Comparison of ENCODE assay signal across 8 cellular contexts in the genomic region with DNA sequence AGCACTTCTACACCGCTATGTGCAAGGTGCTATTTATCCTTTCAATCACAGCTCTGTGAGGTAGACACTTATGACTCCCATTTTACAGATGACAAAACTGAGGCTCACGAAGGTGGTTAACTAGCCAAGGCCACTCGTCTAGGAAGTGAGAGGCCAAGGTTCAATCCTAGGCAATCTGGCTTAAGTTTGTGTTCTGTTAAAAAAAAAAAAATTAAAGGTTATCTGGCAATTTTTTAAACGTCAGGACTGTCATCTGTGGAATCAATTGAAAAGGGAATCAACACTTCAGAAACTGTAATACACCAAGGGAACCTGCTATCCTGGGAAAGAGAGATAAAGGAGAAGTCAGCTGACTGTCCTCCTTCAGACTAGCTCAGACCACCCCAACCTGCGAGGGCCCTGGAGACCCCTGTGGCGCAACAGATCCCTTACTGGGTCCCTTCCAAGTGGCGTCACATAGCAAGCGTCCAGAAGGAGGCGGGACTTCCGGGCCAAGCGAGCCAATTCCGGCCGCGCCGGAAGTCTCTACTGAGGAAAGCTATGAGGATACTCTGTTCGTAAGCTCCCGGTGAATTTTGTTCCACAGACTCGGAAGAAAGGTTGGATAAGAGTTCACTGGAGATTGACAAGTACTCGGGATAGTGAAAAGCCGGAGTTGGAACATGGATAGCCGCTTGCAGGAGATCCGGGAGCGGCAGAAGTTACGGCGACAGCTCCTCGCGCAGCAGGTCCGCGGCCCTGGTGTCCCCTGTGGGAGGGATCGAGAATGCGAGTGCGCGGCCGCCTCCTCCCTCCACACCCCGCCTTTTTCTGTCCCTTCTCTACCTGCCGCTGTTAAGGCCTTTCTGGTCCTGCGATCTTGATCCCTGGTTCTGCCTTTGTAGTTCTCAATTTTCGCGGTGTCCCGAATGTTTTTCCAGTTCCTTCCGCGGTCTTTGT. TPM values are rescaled to one million over a fixed set of nuclear protein-coding genes. Genes with fewer than 3 reads are reported as not detected.
A peak's percentile ranks its signal among the peaks of the same experiment; 100 is the strongest.
DNase-seq lines count a peak whose midpoint lies in the region; ATAC-seq and TF ChIP-seq lines count a peak whose summit lies in the region.

METTL14 (plus strand) TSS at position 520 of the 939 bp plus-strand sequence; CDS start at position 663, 143 bp downstream.

- DNase-seq in NCI-H69 (lab: John Stamatoyannopoulos, UW) = peak; percentile 94
- peak; percentile 91 to 92 for DNase-seq in activated CD4-positive, alpha-beta T cell treated with anti-CD3 and anti-CD28 coated beads, Interleukin-2, amount 50 U/mL, for 48 hours
- peak; percentile 90 to 93 (median 93) for DNase-seq in right lobe of liver
- peak; percentile 81 to 87 for DNase-seq in stimulated activated CD4-positive, alpha-beta T cell treated with anti-CD3 and anti-CD28 coated beads, Interleukin-4, amount 100 ng/mL, for 4 hours

- peak within 1 kb of the TSS; percentile 87 to 93 for H3K9ac ChIP-seq in duodenal mucosa (ENCODE audit: low read depth in 1 of 2, low read length in 2 of 2)

- ATAC-seq in GM19328 (IDR thresholded peaks at IDR 0.05; ENCODE audit: unreplicated experiment) (peak; percentile 100), HG03520 (IDR thresholded peaks at IDR 0.05; ENCODE audit: unreplicated experiment) (peak; percentile 99), right lobe of liver (peak; percentile 98)

- H3K36me3 ChIP-seq in duodenal mucosa (ENCODE audit: control insufficient read depth in 1 of 2, insufficient read depth in 2 of 2, low read length in 2 of 2) (peaks cover 0 to 20% of the 10 kb centered on the region in 2 donors), right lobe of liver (peaks cover 0 to 22% (median 9%) of the 10 kb centered on the region in 4 donors)

- TF ChIP-seq CTCF in C4-2B (conservative IDR thresholded peaks at IDR 0.05) = no peak
- TF ChIP-seq CTCF in right lobe of liver (IDR thresholded peaks at IDR 0.05) = peak in 3 of 4 donors; percentile 8 to 16 (median 11)

- H3K9me3 ChIP-seq in duodenal mucosa (ENCODE audit: control insufficient read depth in 1 of 2, low read length in 2 of 2) (no peaks in the 10 kb centered on the region), right lobe of liver (no peaks in the 10 kb centered on the region)

- H3K27me3 ChIP-seq in duodenal mucosa (ENCODE audit: control insufficient read depth in 1 of 2, insufficient read depth in 2 of 2, low read length in 2 of 2) (no peaks in the 10 kb centered on the region), right lobe of liver (no peaks in the 10 kb centered on the region)

- intact Hi-C loops in right lobe of liver (cut with DNase I) = no loop called here

- H3K4me1 ChIP-seq in duodenal mucosa (ENCODE audit: control insufficient read depth in 1 of 2, insufficient read depth in 2 of 2, low read length in 2 of 2) = peaks cover 19 to 24% of the 10 kb centered on the region in 2 donors
- peaks cover 0 to 16% (median 8%) of the 10 kb centered on the region in 4 donors for H3K4me1 ChIP-seq in right lobe of liver

- peak; percentile 61 for TF ChIP-seq POLR2A in right lobe of liver (IDR thresholded peaks at IDR 0.05)

- 5% methylated on average over 32 of the region's 42 CpGs for WGBS in right lobe of liver (ENCODE audit: insufficient coverage, low coverage, low lambda C conversion rate, missing lambda C conversion rate)

- H3K4me3 ChIP-seq in duodenal mucosa (ENCODE audit: low read depth in 1 of 2, low read length in 2 of 2) (peak within 1 kb of the TSS; percentile 97 to 98), right lobe of liver (peak within 1 kb of the TSS; percentile 62 to 74 (median 69))

- peak within 1 kb of the TSS; percentile 68 for H3K27ac ChIP-seq in C4-2B
- peak within 1 kb of the TSS; percentile 89 for H3K27ac ChIP-seq in duodenal mucosa (ENCODE audit: low read depth, low read length)
- peak within 1 kb of the TSS; percentile 76 to 86 (median 79) for H3K27ac ChIP-seq in right lobe of liver

RNA-seq across cellular contexts. Expression of gene METTL14, which starts in this region (rescaled TPM):
- total RNA-seq in right lobe of liver = 10 to 100 TPM; 19.5 to 33.0 (median 25.9) TPM

Comparison
In these comparisons a context has a peak if more than half of its experiments do, and no peak if none do; other contexts are left out.
1. Peak in every context shown above with its lines: DNase-seq, ATAC-seq, H3K4me3 ChIP-seq and H3K27ac ChIP-seq.